ENCODE assay signal across 1 cellular context in genomic region chr17:40548982-40549680, GRCh38.
TF ChIP-seq lines count a peak whose summit lies in the region.

No MANE protein-coding gene starts in this region.

TF ChIP-seq in HepG2, 621 proteins besides CTCF, POLR2A, EP300 and RAD21 (continued from another document and continues in another):
- TF ChIP-seq SRSF4 (IDR thresholded peaks at IDR 0.05; ENCODE audit: low read depth, low read length, poor library complexity, severe bottlenecking) (no peak), ZNF672 (CRISPR knock-in tag; IDR thresholded peaks at IDR 0.05) (no peak), SMARCE1 (IDR thresholded peaks at IDR 0.05; ENCODE audit: borderline replicate concordance) (no peak), GATA4 (IDR thresholded peaks at IDR 0.05; ENCODE audit: borderline replicate concordance, low read depth) (peak; percentile 70), PBX2 (CRISPR knock-in tag; IDR thresholded peaks at IDR 0.05) (no peak), ARNTL (CRISPR knock-in tag; IDR thresholded peaks at IDR 0.05) (peak; percentile 93), GPN1 (CRISPR knock-in tag; IDR thresholded peaks at IDR 0.05; ENCODE audit: borderline replicate concordance) (no peak), KDM4B (CRISPR knock-in tag; IDR thresholded peaks at IDR 0.05) (peak; percentile 88; the same call in 1 of the 2 replicates), ZNF749 (CRISPR knock-in tag; IDR thresholded peaks at IDR 0.05; ENCODE audit: borderline replicate concordance) (0 out of 2 replicates have a peak, but pooled peaks have one; percentile 53), FIP1L1 (IDR thresholded peaks at IDR 0.05; ENCODE audit: borderline replicate concordance, insufficient read depth, low read depth, low read length) (no peak), SMAD3 (CRISPR knock-in tag; IDR thresholded peaks at IDR 0.05) (peak; percentile 99), SYNCRIP (IDR thresholded peaks at IDR 0.05; ENCODE audit: insufficient read depth, low read depth, low read length) (no peak), XBP1 (CRISPR knock-in tag; IDR thresholded peaks at IDR 0.05) (no peak), ZKSCAN5 (CRISPR knock-in tag; IDR thresholded peaks at IDR 0.05) (0 out of 2 replicates have a peak, but pooled peaks have one; percentile 47), ZBTB21 (CRISPR knock-in tag; IDR thresholded peaks at IDR 0.05) (no peak), ZNF768 (CRISPR knock-in tag; IDR thresholded peaks at IDR 0.05) (no peak; the same call in 1 of the 2 replicates), HBP1 (CRISPR knock-in tag; IDR thresholded peaks at IDR 0.05; ENCODE audit: low read depth) (peak; percentile 72; the same call in 1 of the 2 replicates), ZNF496 (CRISPR knock-in tag; IDR thresholded peaks at IDR 0.05; ENCODE audit: insufficient replicate concordance) (no peak), MTA3 (CRISPR knock-in tag; IDR thresholded peaks at IDR 0.05) (no peak), RFX3 (CRISPR knock-in tag; IDR thresholded peaks at IDR 0.05) (no peak; the same call in 1 of the 2 replicates), YEATS4 (CRISPR knock-in tag; IDR thresholded peaks at IDR 0.05; ENCODE audit: borderline replicate concordance) (peak; percentile 65), ZNF569 (CRISPR knock-in tag; IDR thresholded peaks at IDR 0.05; ENCODE audit: borderline replicate concordance) (no peak), ZNF747 (CRISPR knock-in tag; IDR thresholded peaks at IDR 0.05; ENCODE audit: borderline replicate concordance) (peak; percentile 97), NFYB (CRISPR knock-in tag; IDR thresholded peaks at IDR 0.05) (0 out of 2 replicates have a peak, but pooled peaks have one; percentile 23), ZNF510 (CRISPR knock-in tag; IDR thresholded peaks at IDR 0.05; ENCODE audit: low read depth) (no peak; the same call in 1 of the 2 replicates), HDAC2 (CRISPR knock-in tag; IDR thresholded peaks at IDR 0.05) (peak; percentile 100), NFKBIZ (CRISPR knock-in tag; IDR thresholded peaks at IDR 0.05) (peak; percentile 78; the same call in 1 of the 2 replicates), ZNF550 (CRISPR knock-in tag; IDR thresholded peaks at IDR 0.05; ENCODE audit: borderline replicate concordance) (no peak), MEF2D (CRISPR knock-in tag; IDR thresholded peaks at IDR 0.05) (peak; percentile 94), PITX1 (CRISPR knock-in tag; IDR thresholded peaks at IDR 0.05) (peak; percentile 92), MAF1 (CRISPR knock-in tag; IDR thresholded peaks at IDR 0.05; ENCODE audit: borderline replicate concordance) (no peak), KDM5B (CRISPR knock-in tag; IDR thresholded peaks at IDR 0.05; ENCODE audit: borderline replicate concordance) (peak; percentile 71; the same call in 1 of the 2 replicates), FOXM1 (CRISPR knock-in tag; IDR thresholded peaks at IDR 0.05) (no peak)
- TF ChIP-seq, protein P1, sequence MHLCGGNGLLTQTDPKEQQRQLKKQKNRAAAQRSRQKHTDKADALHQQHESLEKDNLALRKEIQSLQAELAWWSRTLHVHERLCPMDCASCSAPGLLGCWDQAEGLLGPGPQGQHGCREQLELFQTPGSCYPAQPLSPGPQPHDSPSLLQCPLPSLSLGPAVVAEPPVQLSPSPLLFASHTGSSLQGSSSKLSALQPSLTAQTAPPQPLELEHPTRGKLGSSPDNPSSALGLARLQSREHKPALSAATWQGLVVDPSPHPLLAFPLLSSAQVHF (CRISPR knock-in tag; IDR thresholded peaks at IDR 0.05) = no peak
- TF ChIP-seq, protein P2, sequence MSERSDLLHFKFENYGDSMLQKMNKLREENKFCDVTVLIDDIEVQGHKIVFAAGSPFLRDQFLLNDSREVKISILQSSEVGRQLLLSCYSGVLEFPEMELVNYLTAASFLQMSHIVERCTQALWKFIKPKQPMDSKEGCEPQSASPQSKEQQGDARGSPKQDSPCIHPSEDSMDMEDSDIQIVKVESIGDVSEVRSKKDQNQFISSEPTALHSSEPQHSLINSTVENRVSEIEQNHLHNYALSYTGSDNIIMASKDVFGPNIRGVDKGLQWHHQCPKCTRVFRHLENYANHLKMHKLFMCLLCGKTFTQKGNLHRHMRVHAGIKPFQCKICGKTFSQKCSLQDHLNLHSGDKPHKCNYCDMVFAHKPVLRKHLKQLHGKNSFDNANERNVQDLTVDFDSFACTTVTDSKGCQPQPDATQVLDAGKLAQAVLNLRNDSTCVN (CRISPR knock-in tag; IDR thresholded peaks at IDR 0.05; ENCODE audit: borderline replicate concordance) = peak; percentile 99
- TF ChIP-seq, protein P3, sequence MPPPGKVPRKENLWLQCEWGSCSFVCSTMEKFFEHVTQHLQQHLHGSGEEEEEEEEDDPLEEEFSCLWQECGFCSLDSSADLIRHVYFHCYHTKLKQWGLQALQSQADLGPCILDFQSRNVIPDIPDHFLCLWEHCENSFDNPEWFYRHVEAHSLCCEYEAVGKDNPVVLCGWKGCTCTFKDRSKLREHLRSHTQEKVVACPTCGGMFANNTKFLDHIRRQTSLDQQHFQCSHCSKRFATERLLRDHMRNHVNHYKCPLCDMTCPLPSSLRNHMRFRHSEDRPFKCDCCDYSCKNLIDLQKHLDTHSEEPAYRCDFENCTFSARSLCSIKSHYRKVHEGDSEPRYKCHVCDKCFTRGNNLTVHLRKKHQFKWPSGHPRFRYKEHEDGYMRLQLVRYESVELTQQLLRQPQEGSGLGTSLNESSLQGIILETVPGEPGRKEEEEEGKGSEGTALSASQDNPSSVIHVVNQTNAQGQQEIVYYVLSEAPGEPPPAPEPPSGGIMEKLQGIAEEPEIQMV (CRISPR knock-in tag; IDR thresholded peaks at IDR 0.05; ENCODE audit: low read depth) = peak; percentile 74; the same call in 1 of the 2 replicates
- TF ChIP-seq, protein P4, sequence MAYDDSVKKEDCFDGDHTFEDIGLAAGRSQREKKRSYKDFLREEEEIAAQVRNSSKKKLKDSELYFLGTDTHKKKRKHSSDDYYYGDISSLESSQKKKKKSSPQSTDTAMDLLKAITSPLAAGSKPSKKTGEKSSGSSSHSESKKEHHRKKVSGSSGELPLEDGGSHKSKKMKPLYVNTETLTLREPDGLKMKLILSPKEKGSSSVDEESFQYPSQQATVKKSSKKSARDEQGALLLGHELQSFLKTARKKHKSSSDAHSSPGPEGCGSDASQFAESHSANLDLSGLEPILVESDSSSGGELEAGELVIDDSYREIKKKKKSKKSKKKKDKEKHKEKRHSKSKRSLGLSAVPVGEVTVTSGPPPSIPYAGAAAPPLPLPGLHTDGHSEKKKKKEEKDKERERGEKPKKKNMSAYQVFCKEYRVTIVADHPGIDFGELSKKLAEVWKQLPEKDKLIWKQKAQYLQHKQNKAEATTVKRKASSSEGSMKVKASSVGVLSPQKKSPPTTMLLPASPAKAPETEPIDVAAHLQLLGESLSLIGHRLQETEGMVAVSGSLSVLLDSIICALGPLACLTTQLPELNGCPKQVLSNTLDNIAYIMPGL (CRISPR knock-in tag; IDR thresholded peaks at IDR 0.05; ENCODE audit: borderline replicate concordance in 1 of 2, low read depth in 1 of 2) = peak; percentile 74 to 81; a peak in 3 of 4 replicates
- TF ChIP-seq, protein P5, sequence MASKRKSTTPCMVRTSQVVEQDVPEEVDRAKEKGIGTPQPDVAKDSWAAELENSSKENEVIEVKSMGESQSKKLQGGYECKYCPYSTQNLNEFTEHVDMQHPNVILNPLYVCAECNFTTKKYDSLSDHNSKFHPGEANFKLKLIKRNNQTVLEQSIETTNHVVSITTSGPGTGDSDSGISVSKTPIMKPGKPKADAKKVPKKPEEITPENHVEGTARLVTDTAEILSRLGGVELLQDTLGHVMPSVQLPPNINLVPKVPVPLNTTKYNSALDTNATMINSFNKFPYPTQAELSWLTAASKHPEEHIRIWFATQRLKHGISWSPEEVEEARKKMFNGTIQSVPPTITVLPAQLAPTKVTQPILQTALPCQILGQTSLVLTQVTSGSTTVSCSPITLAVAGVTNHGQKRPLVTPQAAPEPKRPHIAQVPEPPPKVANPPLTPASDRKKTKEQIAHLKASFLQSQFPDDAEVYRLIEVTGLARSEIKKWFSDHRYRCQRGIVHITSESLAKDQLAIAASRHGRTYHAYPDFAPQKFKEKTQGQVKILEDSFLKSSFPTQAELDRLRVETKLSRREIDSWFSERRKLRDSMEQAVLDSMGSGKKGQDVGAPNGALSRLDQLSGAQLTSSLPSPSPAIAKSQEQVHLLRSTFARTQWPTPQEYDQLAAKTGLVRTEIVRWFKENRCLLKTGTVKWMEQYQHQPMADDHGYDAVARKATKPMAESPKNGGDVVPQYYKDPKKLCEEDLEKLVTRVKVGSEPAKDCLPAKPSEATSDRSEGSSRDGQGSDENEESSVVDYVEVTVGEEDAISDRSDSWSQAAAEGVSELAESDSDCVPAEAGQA (IDR thresholded peaks at IDR 0.05; ENCODE audit: low read depth) = peak; percentile 78; the same call in 1 of the 2 replicates
- TF ChIP-seq, protein P5 (CRISPR knock-in tag; IDR thresholded peaks at IDR 0.05; ENCODE audit: borderline replicate concordance) = no peak
- TF ChIP-seq, protein P6, sequence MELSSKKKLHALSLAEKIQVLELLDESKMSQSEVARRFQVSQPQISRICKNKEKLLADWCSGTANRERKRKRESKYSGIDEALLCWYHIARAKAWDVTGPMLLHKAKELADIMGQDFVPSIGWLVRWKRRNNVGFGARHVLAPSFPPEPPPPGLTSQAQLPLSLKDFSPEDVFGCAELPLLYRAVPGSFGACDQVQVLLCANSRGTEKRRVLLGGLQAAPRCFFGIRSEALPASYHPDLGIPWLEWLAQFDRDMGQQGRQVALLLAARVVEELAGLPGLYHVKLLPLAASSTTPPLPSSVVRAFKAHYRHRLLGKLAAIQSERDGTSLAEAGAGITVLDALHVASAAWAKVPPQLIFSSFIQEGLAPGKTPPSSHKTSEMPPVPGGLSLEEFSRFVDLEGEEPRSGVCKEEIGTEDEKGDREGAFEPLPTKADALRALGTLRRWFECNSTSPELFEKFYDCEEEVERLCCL (CRISPR knock-in tag; IDR thresholded peaks at IDR 0.05; ENCODE audit: borderline replicate concordance) = no peak
- TF ChIP-seq, protein P7, sequence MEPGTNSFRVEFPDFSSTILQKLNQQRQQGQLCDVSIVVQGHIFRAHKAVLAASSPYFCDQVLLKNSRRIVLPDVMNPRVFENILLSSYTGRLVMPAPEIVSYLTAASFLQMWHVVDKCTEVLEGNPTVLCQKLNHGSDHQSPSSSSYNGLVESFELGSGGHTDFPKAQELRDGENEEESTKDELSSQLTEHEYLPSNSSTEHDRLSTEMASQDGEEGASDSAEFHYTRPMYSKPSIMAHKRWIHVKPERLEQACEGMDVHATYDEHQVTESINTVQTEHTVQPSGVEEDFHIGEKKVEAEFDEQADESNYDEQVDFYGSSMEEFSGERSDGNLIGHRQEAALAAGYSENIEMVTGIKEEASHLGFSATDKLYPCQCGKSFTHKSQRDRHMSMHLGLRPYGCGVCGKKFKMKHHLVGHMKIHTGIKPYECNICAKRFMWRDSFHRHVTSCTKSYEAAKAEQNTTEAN (CRISPR knock-in tag; conservative IDR thresholded peaks at IDR 0.05) = peak; percentile 92
- TF ChIP-seq, protein P8, sequence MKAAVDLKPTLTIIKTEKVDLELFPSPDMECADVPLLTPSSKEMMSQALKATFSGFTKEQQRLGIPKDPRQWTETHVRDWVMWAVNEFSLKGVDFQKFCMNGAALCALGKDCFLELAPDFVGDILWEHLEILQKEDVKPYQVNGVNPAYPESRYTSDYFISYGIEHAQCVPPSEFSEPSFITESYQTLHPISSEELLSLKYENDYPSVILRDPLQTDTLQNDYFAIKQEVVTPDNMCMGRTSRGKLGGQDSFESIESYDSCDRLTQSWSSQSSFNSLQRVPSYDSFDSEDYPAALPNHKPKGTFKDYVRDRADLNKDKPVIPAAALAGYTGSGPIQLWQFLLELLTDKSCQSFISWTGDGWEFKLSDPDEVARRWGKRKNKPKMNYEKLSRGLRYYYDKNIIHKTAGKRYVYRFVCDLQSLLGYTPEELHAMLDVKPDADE (CRISPR knock-in tag; IDR thresholded peaks at IDR 0.05) = no peak
- TF ChIP-seq, protein P9, sequence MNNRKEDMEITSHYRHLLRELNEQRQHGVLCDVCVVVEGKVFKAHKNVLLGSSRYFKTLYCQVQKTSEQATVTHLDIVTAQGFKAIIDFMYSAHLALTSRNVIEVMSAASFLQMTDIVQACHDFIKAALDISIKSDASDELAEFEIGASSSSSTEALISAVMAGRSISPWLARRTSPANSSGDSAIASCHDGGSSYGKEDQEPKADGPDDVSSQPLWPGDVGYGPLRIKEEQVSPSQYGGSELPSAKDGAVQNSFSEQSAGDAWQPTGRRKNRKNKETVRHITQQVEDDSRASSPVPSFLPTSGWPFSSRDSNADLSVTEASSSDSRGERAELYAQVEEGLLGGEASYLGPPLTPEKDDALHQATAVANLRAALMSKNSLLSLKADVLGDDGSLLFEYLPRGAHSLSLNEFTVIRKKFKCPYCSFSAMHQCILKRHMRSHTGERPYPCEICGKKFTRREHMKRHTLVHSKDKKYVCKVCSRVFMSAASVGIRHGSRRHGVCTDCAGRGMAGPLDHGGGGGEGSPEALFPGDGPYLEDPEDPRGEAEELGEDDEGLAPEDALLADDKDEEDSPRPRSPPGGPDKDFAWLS (CRISPR knock-in tag; IDR thresholded peaks at IDR 0.05; ENCODE audit: borderline replicate concordance) = no peak
